In genomic region chr2:77008925-77009706, GRCh38 we compare ENCODE assay signal across 1 cellular context.
TF ChIP-seq lines count a peak whose summit lies in the region.

No MANE protein-coding gene starts in this region.

TF ChIP-seq in HEK293, 187 proteins besides CTCF, POLR2A, EP300 and RAD21 (continued from another document):
- TF ChIP-seq ZBTB21 (tag by site-specific recombination; IDR thresholded peaks at IDR 0.05) (peak; percentile 12; the same call in 1 of the 2 replicates), ZNF366 (tag by site-specific recombination; conservative IDR thresholded peaks at IDR 0.05) (peak; percentile 83), ZNF513 (tag by site-specific recombination; IDR thresholded peaks at IDR 0.05) (no peak), SP3 (tag by site-specific recombination; IDR thresholded peaks at IDR 0.05) (peak; percentile 33; the same call in 1 of the 2 replicates), TCF7L2 (IDR thresholded peaks at IDR 0.05; ENCODE audit: borderline replicate concordance, low read depth, low read length) (peak; percentile 35; the same call in 1 of the 2 replicates), INSM2 (tag by site-specific recombination; IDR thresholded peaks at IDR 0.05) (0 out of 2 replicates have a peak, but pooled peaks have one; percentile 18), GLIS1 (tag by site-specific recombination; IDR thresholded peaks at IDR 0.05) (0 out of 2 replicates have a peak, but pooled peaks have one; percentile 7), GLIS2 (tag by site-specific recombination; IDR thresholded peaks at IDR 0.05) (0 out of 2 replicates have a peak, but pooled peaks have one; percentile 14), SP7 (tag by site-specific recombination; IDR thresholded peaks at IDR 0.05) (peak; percentile 93), ZNF521 (tag by site-specific recombination; IDR thresholded peaks at IDR 0.05) (no peak), KLF10 (tag by site-specific recombination; IDR thresholded peaks at IDR 0.05) (0 out of 2 replicates have a peak, but pooled peaks have one; percentile 25), EGR2 (tag by site-specific recombination; IDR thresholded peaks at IDR 0.05; ENCODE audit: low read depth) (no peak), ZFP37 (tag by site-specific recombination; IDR thresholded peaks at IDR 0.05) (0 out of 2 replicates have a peak, but pooled peaks have one; percentile 33), ZNF660 (tag by site-specific recombination; IDR thresholded peaks at IDR 0.05) (no peak), KLF8 (tag by site-specific recombination; IDR thresholded peaks at IDR 0.05) (peak; percentile 45), HIC1 (tag by site-specific recombination; IDR thresholded peaks at IDR 0.05) (peak; percentile 64; the same call in 1 of the 2 replicates), ZNF24 (tag by site-specific recombination; IDR thresholded peaks at IDR 0.05) (peak; percentile 32; the same call in 1 of the 2 replicates), ZNF266 (tag by site-specific recombination; IDR thresholded peaks at IDR 0.05; ENCODE audit: low read depth) (no peak), ZNF394 (tag by site-specific recombination; IDR thresholded peaks at IDR 0.05; ENCODE audit: borderline replicate concordance) (0 out of 2 replicates have a peak, but pooled peaks have one; percentile 13), ZSCAN23 (tag by site-specific recombination; IDR thresholded peaks at IDR 0.05) (no peak)
- TF ChIP-seq, protein P1, sequence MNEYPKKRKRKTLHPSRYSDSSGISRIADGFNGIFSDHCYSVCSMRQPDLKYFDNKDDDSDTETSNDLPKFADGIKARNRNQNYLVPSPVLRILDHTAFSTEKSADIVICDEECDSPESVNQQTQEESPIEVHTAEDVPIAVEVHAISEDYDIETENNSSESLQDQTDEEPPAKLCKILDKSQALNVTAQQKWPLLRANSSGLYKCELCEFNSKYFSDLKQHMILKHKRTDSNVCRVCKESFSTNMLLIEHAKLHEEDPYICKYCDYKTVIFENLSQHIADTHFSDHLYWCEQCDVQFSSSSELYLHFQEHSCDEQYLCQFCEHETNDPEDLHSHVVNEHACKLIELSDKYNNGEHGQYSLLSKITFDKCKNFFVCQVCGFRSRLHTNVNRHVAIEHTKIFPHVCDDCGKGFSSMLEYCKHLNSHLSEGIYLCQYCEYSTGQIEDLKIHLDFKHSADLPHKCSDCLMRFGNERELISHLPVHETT (tag by site-specific recombination; IDR thresholded peaks at IDR 0.05): peak; percentile 21; the same call in 1 of the 2 replicates
